ENCODE assay signal across 28 cellular contexts in the genomic region with DNA sequence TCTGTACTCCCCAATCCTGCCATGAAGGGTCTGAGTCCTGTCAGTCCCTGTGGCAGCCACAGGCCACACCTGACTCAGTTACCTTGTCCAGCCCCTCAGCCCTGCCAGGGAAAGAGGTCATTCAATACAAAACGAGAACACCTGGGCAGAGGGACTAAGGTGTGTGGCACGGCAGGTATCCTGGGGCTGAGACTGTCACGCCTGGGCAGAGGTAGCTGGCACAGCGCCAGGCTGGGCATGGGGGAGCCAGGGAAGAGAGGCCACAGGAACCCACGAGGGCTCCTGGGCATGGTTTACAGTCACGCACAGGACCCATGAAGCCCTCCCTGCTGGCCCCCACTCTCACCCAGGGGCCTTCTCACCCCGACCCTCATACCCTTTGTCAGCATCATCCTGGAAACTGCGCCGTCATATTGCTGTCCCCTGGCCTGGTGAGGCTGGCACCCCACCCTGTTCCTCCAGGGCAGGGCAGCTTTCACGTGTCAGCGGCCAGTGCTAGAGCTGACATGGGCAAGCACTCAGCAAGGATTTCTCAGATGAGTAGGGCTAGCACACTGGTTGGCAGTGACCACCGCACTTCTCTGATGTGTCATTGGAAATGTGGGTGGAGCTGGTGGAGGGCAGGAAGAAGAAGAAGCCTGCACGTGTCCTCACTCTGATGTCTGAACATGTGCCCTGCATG. TPM values are rescaled to one million over a fixed set of nuclear protein-coding genes. Genes with fewer than 3 reads are reported as not detected.
A peak's percentile ranks its signal among the peaks of the same experiment; 100 is the strongest.
DNase-seq lines count a peak whose midpoint lies in the region; ATAC-seq and TF ChIP-seq lines count a peak whose summit lies in the region.
"Had no signal": no experiment of that assay in that cellular context is flagged by ENCODE, and none has a peak within 500 bp of the region (broad histone marks: within the 10 kb centered on the region; RNA-seq: fewer than 3 reads in every experiment).

No MANE protein-coding gene starts in this region.

- POLR2A ChIA-PET in activated B cell treated with CpG ODN at 0.5 μM for 24 hours (lab: Charles Lee), result no interaction called here

- no peaks in the 10 kb centered on the region for H3K9me3 ChIP-seq in upper lobe of right lung
- H3K9me3 ChIP-seq: BLaER1, spleen had no signal

- ATAC-seq in activated B cell treated with CpG ODN at 0.5 μM for 24 hours (ENCODE audit: low read depth), result no peak
- no peak for ATAC-seq in left lobe of liver
- no peak for ATAC-seq in upper lobe of right lung
- ATAC-seq in HG03095 (IDR thresholded peaks at IDR 0.05; ENCODE audit: unreplicated experiment), result no peak
- ATAC-seq in HG03439 (IDR thresholded peaks at IDR 0.05; ENCODE audit: unreplicated experiment), result no peak

- intact Hi-C loops in activated B cell treated with CpG ODN at 0.5 μM for 24 hours (cut with micrococcal nuclease), result no loop called here
- intact Hi-C loops in upper lobe of right lung (cut with DNase I), result no loop called here

- H3K36me3 ChIP-seq in upper lobe of right lung, result no peaks in the 10 kb centered on the region

- H3K4me1 Mint-ChIP-seq in activated B cell treated with CpG ODN at 0.5 μM for 24 hours, result no peaks in the 10 kb centered on the region
- H3K4me1 Mint-ChIP-seq: activated naive CD8-positive, alpha-beta T cell treated with anti-CD3 and anti-CD28 coated beads, Interleukin-2, amount 10 ng/mL, durations not matched to agents 7 days and 5 days had no signal

- TF ChIP-seq CTCF in activated B cell treated with CpG ODN at 0.5 μM for 24 hours (IDR thresholded peaks at IDR 0.05), result no peak
- no peak for TF ChIP-seq CTCF in upper lobe of right lung (IDR thresholded peaks at IDR 0.05)

- H3K27ac Mint-ChIP-seq in activated B cell treated with CpG ODN at 0.5 μM for 24 hours, result peak overlapping the region; percentile 64
- H3K27ac Mint-ChIP-seq: activated naive CD8-positive, alpha-beta T cell treated with anti-CD3 and anti-CD28 coated beads, Interleukin-2, amount 10 ng/mL, durations not matched to agents 7 days and 5 days had no signal

- H3K27me3 ChIP-seq in upper lobe of right lung, result no peaks in the 10 kb centered on the region
- H3K27me3 ChIP-seq: BLaER1, spleen, stomach had no signal

- no peak overlapping the region for H3K4me3 Mint-ChIP-seq in activated B cell treated with CpG ODN at 0.5 μM for 24 hours
- H3K4me3 Mint-ChIP-seq: activated naive CD8-positive, alpha-beta T cell treated with anti-CD3 and anti-CD28 coated beads, Interleukin-2, amount 10 ng/mL, durations not matched to agents 7 days and 5 days; naive B cell had no signal

- H3K27ac ChIP-seq in upper lobe of right lung, result peak overlapping the region; percentile 43
- H3K27ac ChIP-seq: BLaER1, spleen had no signal

- H3K9me3 Mint-ChIP-seq in activated B cell treated with CpG ODN at 0.5 μM for 24 hours, result no peaks in the 10 kb centered on the region
- H3K9me3 Mint-ChIP-seq: activated naive CD8-positive, alpha-beta T cell treated with anti-CD3 and anti-CD28 coated beads, Interleukin-2, amount 10 ng/mL, durations not matched to agents 7 days and 5 days had no signal

- no peak overlapping the region for H3K4me3 ChIP-seq in upper lobe of right lung
- H3K4me3 ChIP-seq: BLaER1, spleen, stomach had no signal

- no peaks in the 10 kb centered on the region for H3K27me3 Mint-ChIP-seq in activated B cell treated with CpG ODN at 0.5 μM for 24 hours
- H3K27me3 Mint-ChIP-seq: activated naive CD8-positive, alpha-beta T cell treated with anti-CD3 and anti-CD28 coated beads, Interleukin-2, amount 10 ng/mL, durations not matched to agents 7 days and 5 days; naive B cell had no signal

- H3K36me3 Mint-ChIP-seq in activated B cell treated with CpG ODN at 0.5 μM for 24 hours (ENCODE audit: low read depth), result peaks cover 99% of the 10 kb centered on the region
- H3K36me3 Mint-ChIP-seq: activated naive CD8-positive, alpha-beta T cell treated with anti-CD3 and anti-CD28 coated beads, Interleukin-2, amount 10 ng/mL, durations not matched to agents 7 days and 5 days had no signal

- CTCF ChIA-PET in activated B cell treated with CpG ODN at 0.5 μM for 24 hours (lab: Charles Lee), result no interaction called here

- H3K4me1 ChIP-seq in upper lobe of right lung, result peaks cover 12% of the 10 kb centered on the region
- H3K4me1 ChIP-seq: BLaER1, spleen, stomach had no signal

- peak; percentile 25 for DNase-seq in NCI-H345 (lab: John Stamatoyannopoulos, UW)
- DNase-seq in NCI-H345 treated with DMSO at 0.1 percent for 48 hours (lab: John Stamatoyannopoulos, UW; ENCODE audit: unreplicated experiment), result no peak
- no peak for DNase-seq in activated B cell treated with CpG ODN at 0.5 μM for 24 hours
- DNase-seq in left lobe of liver (ENCODE audit: low spot score), result peak; percentile 43
- no peak for DNase-seq in upper lobe of right lung
- DNase-seq in medulla oblongata (ENCODE audit: extremely low spot score), result no peak
- DNase-seq: 8988T; activated CD4-positive, alpha-beta T cell treated with anti-CD3 and anti-CD28 coated beads, Interleukin-2, amount 50 U/mL, for 48 hours; activated CD4-positive, CD25-positive, alpha-beta regulatory T cell; activated CD8-positive, alpha-beta memory T cell treated with anti-CD3 and anti-CD28 coated beads, Interleukin-2, amount 50 U/mL, for 48 hours; activated naive CD8-positive, alpha-beta T cell treated with anti-CD3 and anti-CD28 coated beads, Interleukin-2, amount 10 ng/mL, durations not matched to agents 7 days and 5 days; cerebellar nuclear complex; effector CD8-positive, alpha-beta T cell; kidney glomerular epithelial cell; mesendoderm; naive B cell; NCI-H1092 treated with DMSO at 0.1 percent for 48 hours; NCI-H2081 treated with DMSO at 0.1 percent for 48 hours; NCI-H510A treated with DMSO at 0.1 percent for 48 hours; spleen; stimulated activated CD4-positive, alpha-beta T cell treated with anti-CD3 and anti-CD28 coated beads, Interleukin-4, amount 100 ng/mL, for 4 hours; stomach; T-helper 9 cell; trophoblast cell had no signal

RNA-seq across cellular contexts. Expression of a gene that starts 42.7 kb away (rescaled TPM):
- total RNA-seq in activated B cell treated with CpG ODN at 0.5 μM for 24 hours (not detected in 2 replicates), left lobe of liver (not detected), upper lobe of right lung (0.96 TPM)
- total RNA-seq: omental fat pad, spleen had no signal

Comparison
In these comparisons a context has a peak if more than half of its experiments do, and no peak if none do; other contexts are left out.
1. DNase-seq: peak in NCI-H345 (single experiment) and left lobe of liver (single experiment); none in NCI-H345 treated with DMSO at 0.1 percent for 48 hours (single experiment), activated B cell treated with CpG ODN at 0.5 μM for 24 hours (single experiment), upper lobe of right lung (single experiment) and medulla oblongata (single experiment).